Comparison of ENCODE assay signal across 1 cellular context in genomic region chr10:6580279-6581029, GRCh38.
TF ChIP-seq lines count a peak whose summit lies in the region.

No MANE protein-coding gene starts in this region.

TF ChIP-seq in HepG2, 621 proteins besides CTCF, POLR2A, EP300 and RAD21 (continued from another document):
- TF ChIP-seq REST (IDR thresholded peaks at IDR 0.05; ENCODE audit: borderline replicate concordance in 1 of 2, low read depth in 1 of 2, low read length in 2 of 2), result 0 out of 4 replicates have a peak, but pooled peaks of 1 of the 2 experiments have one; percentile 29
- TF ChIP-seq ZNF205 (CRISPR knock-in tag; IDR thresholded peaks at IDR 0.05), result peak; percentile 32; the same call in 1 of the 2 replicates
- TF ChIP-seq ZNF501 (CRISPR knock-in tag; IDR thresholded peaks at IDR 0.05), result no peak
- TF ChIP-seq MBD4 (IDR thresholded peaks at IDR 0.05; ENCODE audit: borderline replicate concordance, low read length), result no peak
- TF ChIP-seq ZBTB7A (CRISPR knock-in tag; IDR thresholded peaks at IDR 0.05), result no peak
- TF ChIP-seq HOXD1 (CRISPR knock-in tag; IDR thresholded peaks at IDR 0.05), result no peak
- TF ChIP-seq ZGPAT (CRISPR knock-in tag; IDR thresholded peaks at IDR 0.05), result peak; percentile 53; the same call in 1 of the 2 replicates
- peak; percentile 77; the same call in 1 of the 2 replicates for TF ChIP-seq KAT7 (CRISPR knock-in tag; IDR thresholded peaks at IDR 0.05; ENCODE audit: borderline replicate concordance)
- TF ChIP-seq U2AF1 (optimal IDR thresholded peaks at IDR 0.05; ENCODE audit: low read depth, low read length), result no peak
- no peak for TF ChIP-seq LRRFIP1 (CRISPR knock-in tag; conservative IDR thresholded peaks at IDR 0.05)
- TF ChIP-seq ZMAT5 (CRISPR knock-in tag; IDR thresholded peaks at IDR 0.05; ENCODE audit: borderline replicate concordance, low read depth), result no peak
- TF ChIP-seq NCOA1 (CRISPR knock-in tag; IDR thresholded peaks at IDR 0.05), result no peak
- 0 out of 2 replicates have a peak, but pooled peaks have one; percentile 32 for TF ChIP-seq BRD4 (CRISPR knock-in tag; IDR thresholded peaks at IDR 0.05)
- peak; percentile 76; the same call in 1 of the 2 replicates for TF ChIP-seq ARNT2 (CRISPR knock-in tag; IDR thresholded peaks at IDR 0.05; ENCODE audit: low read depth)
- no peak for TF ChIP-seq ZNF362 (CRISPR knock-in tag; IDR thresholded peaks at IDR 0.05; ENCODE audit: borderline replicate concordance)
- no peak for TF ChIP-seq THRA (CRISPR knock-in tag; IDR thresholded peaks at IDR 0.05; ENCODE audit: borderline replicate concordance)
- TF ChIP-seq ZNF20 (CRISPR knock-in tag; IDR thresholded peaks at IDR 0.05), result no peak
- TF ChIP-seq ZMAT3 (CRISPR knock-in tag; conservative IDR thresholded peaks at IDR 0.05), result 0 out of 2 replicates have a peak, but pooled peaks have one; percentile 22
- TF ChIP-seq HDAC1 (CRISPR knock-in tag; IDR thresholded peaks at IDR 0.05), result 0 out of 2 replicates have a peak, but pooled peaks have one; percentile 12
- no peak for TF ChIP-seq SSRP1 (CRISPR knock-in tag; IDR thresholded peaks at IDR 0.05)
- no peak for TF ChIP-seq NAIF1 (CRISPR knock-in tag; IDR thresholded peaks at IDR 0.05; ENCODE audit: borderline replicate concordance)
- no peak for TF ChIP-seq MAFF (IDR thresholded peaks at IDR 0.05; ENCODE audit: low read depth, low read length)
- no peak for TF ChIP-seq KDM4B (CRISPR knock-in tag; IDR thresholded peaks at IDR 0.05)
- TF ChIP-seq NFATC3 (CRISPR knock-in tag; IDR thresholded peaks at IDR 0.05), result no peak
- no peak for TF ChIP-seq KLF11 (CRISPR knock-in tag; IDR thresholded peaks at IDR 0.05)
- no peak for TF ChIP-seq ZNF567 (CRISPR knock-in tag; IDR thresholded peaks at IDR 0.05; ENCODE audit: borderline replicate concordance)
- no peak for TF ChIP-seq ZFP62 (CRISPR knock-in tag; IDR thresholded peaks at IDR 0.05)
- TF ChIP-seq ZNF564 (CRISPR knock-in tag; IDR thresholded peaks at IDR 0.05), result no peak
- no peak for TF ChIP-seq ZNF275 (CRISPR knock-in tag; IDR thresholded peaks at IDR 0.05; ENCODE audit: borderline replicate concordance)
- no peak for TF ChIP-seq ZSCAN29 (CRISPR knock-in tag; conservative IDR thresholded peaks at IDR 0.05)
- TF ChIP-seq ETV6 (CRISPR knock-in tag; conservative IDR thresholded peaks at IDR 0.05), result 0 out of 2 replicates have a peak, but pooled peaks have one; percentile 37
- no peak for TF ChIP-seq RBM22 (optimal IDR thresholded peaks at IDR 0.05; ENCODE audit: low read length)
- peak; percentile 99 for TF ChIP-seq ZNF574 (CRISPR knock-in tag; IDR thresholded peaks at IDR 0.05)
- TF ChIP-seq ZNF883 (CRISPR knock-in tag; IDR thresholded peaks at IDR 0.05; ENCODE audit: not compliant biosample characterization), result peak; percentile 37
- peak; percentile 72 for TF ChIP-seq PHF21A (CRISPR knock-in tag; IDR thresholded peaks at IDR 0.05)
- TF ChIP-seq PCBP2 (optimal IDR thresholded peaks at IDR 0.05; ENCODE audit: low read depth, low read length, poor library complexity, severe bottlenecking), result no peak
- TF ChIP-seq KMT2B (CRISPR knock-in tag; IDR thresholded peaks at IDR 0.05), result 0 out of 2 replicates have a peak, but pooled peaks have one; percentile 31
- no peak for TF ChIP-seq ZNF160 (CRISPR knock-in tag; IDR thresholded peaks at IDR 0.05)
- TF ChIP-seq ZBTB44 (CRISPR knock-in tag; IDR thresholded peaks at IDR 0.05), result no peak
- TF ChIP-seq EEA1 (CRISPR knock-in tag; IDR thresholded peaks at IDR 0.05; ENCODE audit: borderline replicate concordance), result no peak
- TF ChIP-seq SATB2 (CRISPR knock-in tag; IDR thresholded peaks at IDR 0.05), result no peak
